In genomic region chr1:15728937-15729657, GRCh38 we compare ENCODE assay signal across 29 cellular contexts. TPM values are rescaled to one million over a fixed set of nuclear protein-coding genes. Genes with fewer than 3 reads are reported as not detected.
"Had no signal": no experiment of that assay in that cellular context is flagged by ENCODE, and none has a peak within 500 bp of the region (broad histone marks: within the 10 kb centered on the region; RNA-seq: fewer than 3 reads in every experiment).

No MANE protein-coding gene starts in this region.

- H3K27ac Mint-ChIP-seq: activated T-cell treated with anti-CD3 and anti-CD28 coated beads, Interleukin-2, amount 50 U/mL, for 24 hours; activated T-helper 17 cell treated with anti-CD3 and anti-CD28 coated beads, Interleukin-2, amount 50 U/mL, for 72 hours; nephron had no signal

- FAIRE-seq: TTC549 had no signal

- H3K9me3 ChIP-seq: upper lobe of left lung had no signal

- H3K4me3 ChIP-seq: hepatocyte, upper lobe of left lung had no signal

- ATAC-seq: activated T-helper 17 cell treated with anti-CD3 and anti-CD28 coated beads, Interleukin-2, amount 50 U/mL, for 72 hours; foreskin keratinocyte; sciatic nerve; stimulated activated naive CD8-positive, alpha-beta T cell treated with anti-CD3 and anti-CD28 coated beads, Interleukin-15, Interleukin-2, amounts not matched to agents 100 U/mL and 50 U/mL, for 24 hours had no signal

- H3K4me3 Mint-ChIP-seq: activated T-cell treated with anti-CD3 and anti-CD28 coated beads, Interleukin-2, amount 50 U/mL, for 24 hours; activated T-helper 17 cell treated with anti-CD3 and anti-CD28 coated beads, Interleukin-2, amount 50 U/mL, for 72 hours; nephron had no signal

- H3K9me3 Mint-ChIP-seq: activated T-cell treated with anti-CD3 and anti-CD28 coated beads, Interleukin-2, amount 50 U/mL, for 24 hours; activated T-helper 17 cell treated with anti-CD3 and anti-CD28 coated beads, Interleukin-2, amount 50 U/mL, for 72 hours; nephron had no signal

- H3K27me3 ChIP-seq: brain microvascular endothelial cell, foreskin keratinocyte, hepatocyte, upper lobe of left lung had no signal

- H3K4me1 ChIP-seq: foreskin keratinocyte had no signal

- DNase-seq: activated CD4-positive, CD25-positive, alpha-beta regulatory T cell treated with anti-CD3 and anti-CD28 coated beads, Interleukin-2, amount 50 U/mL, for 72 hours; activated naive CD4-positive, alpha-beta T cell treated with Interleukin-2 at 50 U/mL for 16 hours; activated T-cell treated with anti-CD3 and anti-CD28 coated beads, Interleukin-2, amount 50 U/mL, for 24 hours; aorta; brain microvascular endothelial cell; central memory CD4-positive, alpha-beta T cell; dermis blood vessel endothelial cell; effector CD8-positive, alpha-beta T cell; foreskin keratinocyte; kidney glomerular epithelial cell; mesenchymal stem cell; occipital lobe; posterior cingulate gyrus; stimulated activated CD4-positive, alpha-beta T cell treated with anti-CD3 and anti-CD28 coated beads, Interleukin-4, amount 100 ng/mL, for 1 hour; stimulated activated naive CD8-positive, alpha-beta T cell treated with anti-CD3 and anti-CD28 coated beads, Interleukin-15, Interleukin-2, amounts not matched to agents 100 U/mL and 50 U/mL, for 24 hours; T-helper 1 cell; WERI-Rb-1 had no signal

- H3K27me3 Mint-ChIP-seq: activated T-cell treated with anti-CD3 and anti-CD28 coated beads, Interleukin-2, amount 50 U/mL, for 24 hours; activated T-helper 17 cell treated with anti-CD3 and anti-CD28 coated beads, Interleukin-2, amount 50 U/mL, for 72 hours had no signal

- H3K4me1 Mint-ChIP-seq: activated T-helper 17 cell treated with anti-CD3 and anti-CD28 coated beads, Interleukin-2, amount 50 U/mL, for 72 hours had no signal

- H3K27ac ChIP-seq: brain microvascular endothelial cell, foreskin keratinocyte, hepatocyte, upper lobe of left lung, WERI-Rb-1 had no signal

RNA-seq across cellular contexts. Expression of gene TMEM82, which starts 13.2 kb away (rescaled TPM):
- total RNA-seq: activated T-helper 17 cell treated with anti-CD3 and anti-CD28 coated beads, Interleukin-2, amount 50 U/mL, for 72 hours; aorta; dermis blood vessel endothelial cell; foreskin keratinocyte; mononuclear cell; myocyte; occipital lobe; renal cortical epithelial cell; sciatic nerve; subcutaneous adipose tissue; upper lobe of left lung had no signal
- polyA plus RNA-seq: esophagus, foreskin keratinocyte, thymus had no signal

RNA-seq across cellular contexts. Expression of gene FBLIM1, which starts 29.5 kb away (rescaled TPM):
- total RNA-seq: activated T-helper 17 cell treated with anti-CD3 and anti-CD28 coated beads, Interleukin-2, amount 50 U/mL, for 72 hours; mononuclear cell had no signal
